Comparison of ENCODE assay signal across 7 cellular contexts in genomic region chr19:12938536-12939291, GRCh38. TPM values are rescaled to one million over a fixed set of nuclear protein-coding genes. Genes with fewer than 3 reads are reported as not detected.
DNase-seq lines count a peak whose midpoint lies in the region; ATAC-seq and TF ChIP-seq lines count a peak whose summit lies in the region.

CALR (plus strand) TSS chr19:12938609; CDS start chr19:12938680, 71 bp downstream.

- TF ChIP-seq POLR2A in vagina (IDR thresholded peaks at IDR 0.05): peak; percentile 95 to 99

- H3K4me1 ChIP-seq in endodermal cell (ENCODE audit: control insufficient read depth, insufficient read depth, low read length) (peaks cover 12% of the 10 kb centered on the region), vagina (peaks cover 53% of the 10 kb centered on the region)

- H3K4me1 Mint-ChIP-seq in T-helper 1 cell treated with Interleukin-12 subunit alpha and Interleukin-12 subunit beta and Interleukin-4 antibody, amounts not matched to agents 30 μg/mL and 1 μg/mL, for 36 hours (ENCODE audit: low read depth): peaks cover 43% of the 10 kb centered on the region
- peaks cover 31% of the 10 kb centered on the region for H3K4me1 Mint-ChIP-seq in endodermal cell

- H3K36me3 Mint-ChIP-seq in T-helper 1 cell treated with Interleukin-12 subunit alpha and Interleukin-12 subunit beta and Interleukin-4 antibody, amounts not matched to agents 30 μg/mL and 1 μg/mL, for 36 hours (ENCODE audit: low read depth): peaks cover 48% of the 10 kb centered on the region
- peaks cover 53% of the 10 kb centered on the region for H3K36me3 Mint-ChIP-seq in endodermal cell (ENCODE audit: low read depth)

- no peaks in the 10 kb centered on the region for H3K27me3 Mint-ChIP-seq in T-helper 1 cell treated with Interleukin-12 subunit alpha and Interleukin-12 subunit beta and Interleukin-4 antibody, amounts not matched to agents 30 μg/mL and 1 μg/mL, for 36 hours (ENCODE audit: low read depth)
- no peaks in the 10 kb centered on the region for H3K27me3 Mint-ChIP-seq in endodermal cell (ENCODE audit: insufficient read depth)

- intact Hi-C loops in vagina (cut with DNase I): no loop called here

- peak within 1 kb of the TSS; percentile 99 for H3K4me3 Mint-ChIP-seq in T-helper 1 cell treated with Interleukin-12 subunit alpha and Interleukin-12 subunit beta and Interleukin-4 antibody, amounts not matched to agents 30 μg/mL and 1 μg/mL, for 36 hours
- H3K4me3 Mint-ChIP-seq in endodermal cell: peak within 1 kb of the TSS; percentile 100

- ATAC-seq in HG03025 (IDR thresholded peaks at IDR 0.05; ENCODE audit: low FRiP score, unreplicated experiment) (peak; percentile 5), HG02885 (IDR thresholded peaks at IDR 0.05; ENCODE audit: poor library complexity, unreplicated experiment) (no peak)

- peak within 1 kb of the TSS; percentile 89 for H3K27ac Mint-ChIP-seq in T-helper 1 cell treated with Interleukin-12 subunit alpha and Interleukin-12 subunit beta and Interleukin-4 antibody, amounts not matched to agents 30 μg/mL and 1 μg/mL, for 36 hours
- peak within 1 kb of the TSS; percentile 97 for H3K27ac Mint-ChIP-seq in endodermal cell

- H3K27me3 ChIP-seq in endodermal cell (ENCODE audit: control insufficient read depth, insufficient read depth, low read length, poor library complexity, severe bottlenecking) (no peaks in the 10 kb centered on the region), vagina (no peaks in the 10 kb centered on the region)

- peak within 1 kb of the TSS; percentile 99 for H3K9ac ChIP-seq in endodermal cell (ENCODE audit: extremely low read depth, low read length, poor library complexity, severe bottlenecking)

- WGBS in endodermal cell (ENCODE audit: insufficient coverage in 1 of 2, insufficient read length in 1 of 2), 2 experiments: 0% methylated on average over 26 to 64 of the region's 67 CpGs

- peak; percentile 54 for DNase-seq in GM12865 (ENCODE audit: low read depth)
- no peak for DNase-seq in endodermal cell
- DNase-seq in mucosa of gallbladder (ENCODE audit: low spot score): no peak
- DNase-seq in vagina (ENCODE audit: extremely low spot score in 2 of 2): no peak

- H3K9me3 ChIP-seq in endodermal cell (ENCODE audit: control insufficient read depth, low read length) (no peaks in the 10 kb centered on the region), vagina (no peaks in the 10 kb centered on the region)

- peak within 1 kb of the TSS; percentile 79 for H3K4me3 ChIP-seq in GM12865 (ENCODE audit: low read depth, low read length)
- peak within 1 kb of the TSS; percentile 99 for H3K4me3 ChIP-seq in endodermal cell (ENCODE audit: low read length)
- H3K4me3 ChIP-seq in vagina: peak within 1 kb of the TSS; percentile 97 to 100

- H3K36me3 ChIP-seq in endodermal cell (ENCODE audit: control insufficient read depth, insufficient read depth, low read length): peaks cover 48% of the 10 kb centered on the region
- H3K36me3 ChIP-seq in vagina: peaks cover 0 to 40% of the 10 kb centered on the region in 2 donors

- no peaks in the 10 kb centered on the region for H3K9me3 Mint-ChIP-seq in T-helper 1 cell treated with Interleukin-12 subunit alpha and Interleukin-12 subunit beta and Interleukin-4 antibody, amounts not matched to agents 30 μg/mL and 1 μg/mL, for 36 hours
- no peaks in the 10 kb centered on the region for H3K9me3 Mint-ChIP-seq in endodermal cell

- H3K27ac ChIP-seq in endodermal cell (ENCODE audit: low read depth, low read length) (peak within 1 kb of the TSS; percentile 82), vagina (peak within 1 kb of the TSS; percentile 92)

- TF ChIP-seq CTCF in GM12865 (IDR thresholded peaks at IDR 0.05; ENCODE audit: insufficient read depth, low read depth, low read length, missing control alignments) (peak; percentile 0), endodermal cell (conservative IDR thresholded peaks at IDR 0.05) (peak; percentile 37), vagina (IDR thresholded peaks at IDR 0.05) (peak in 1 of 3 experiments; percentile 5)

RNA-seq across cellular contexts. Expression of gene CALR, which starts in this region (rescaled TPM):
- 1,000 to 10,000 TPM in 1 of 2 donors, 100 to 1,000 TPM in 1; 873 to 1,303 TPM for total RNA-seq in endodermal cell
- polyA plus RNA-seq in endodermal cell (2013, experiment 1 of 2): 723 TPM
- polyA plus RNA-seq in endodermal cell (2013, experiment 2 of 2): 735 TPM
- total RNA-seq in mucosa of gallbladder: 1,099 TPM
- 303 TPM for total RNA-seq in vagina
